28 cellular contexts compared by ENCODE assay signal in genomic region chr2:171728989-171729951, GRCh38.
"Had no signal": no experiment of that assay in that cellular context is flagged by ENCODE, and none has a peak within 500 bp of the region (broad histone marks: within the 10 kb centered on the region; RNA-seq: fewer than 3 reads in every experiment).

No MANE protein-coding gene starts in this region.

- H3K27ac ChIP-seq: adrenal gland, body of pancreas, esophagus muscularis mucosa, heart right ventricle, right atrium auricular region, spleen, tibial nerve had no signal

- H3K27me3 ChIP-seq: adrenal gland, body of pancreas, esophagus muscularis mucosa, heart right ventricle, right atrium auricular region, spleen, tibial nerve had no signal

- H3K4me1 Mint-ChIP-seq: naive B cell had no signal

- DNase-seq: activated CD4-positive, alpha-beta memory T cell treated with anti-CD3 and anti-CD28 coated beads for 36 hours; activated CD4-positive, alpha-beta T cell treated with anti-CD3 and anti-CD28 coated beads for 48 hours; activated CD8-positive, alpha-beta memory T cell treated with anti-CD3 and anti-CD28 coated beads, Interleukin-2, amount 50 U/mL, for 4 hours; activated naive CD4-positive, alpha-beta T cell; activated T-cell treated with anti-CD3 and anti-CD28 coated beads, Interleukin-2, amount 50 U/mL, for 1 hour; adrenal gland; aorta; body of pancreas; dermis blood vessel endothelial cell; effector CD4-positive, alpha-beta T cell; foreskin melanocyte; heart right ventricle; islet precursor cell; left ventricle myocardium superior; mammary epithelial cell; naive B cell; occipital lobe; spleen; stimulated activated naive CD4-positive, alpha-beta T cell treated with Interleukin-2 at 50 U/mL for 16 hours had no signal

- H3K9me3 ChIP-seq: adrenal gland, body of pancreas, esophagus muscularis mucosa, heart right ventricle, right atrium auricular region, spleen, tibial nerve had no signal

- ATAC-seq: activated CD4-positive, CD25-positive, alpha-beta regulatory T cell treated with anti-CD3 and anti-CD28 coated beads, Interleukin-2, amount 50 U/mL, for 24 hours; activated naive CD4-positive, alpha-beta T cell treated with anti-CD3 and anti-CD28 coated beads, Interleukin-2, amount 50 U/mL, for 72 hours; body of pancreas; heart right ventricle; left ventricle myocardium superior had no signal

- H3K27ac Mint-ChIP-seq: activated CD4-positive, alpha-beta memory T cell treated with anti-CD3 and anti-CD28 coated beads for 36 hours; activated naive CD4-positive, alpha-beta T cell treated with anti-CD3 and anti-CD28 coated beads, Interleukin-2, amount 50 U/mL, for 72 hours; activated T-helper 2 cell treated with anti-CD3 and anti-CD28 coated beads, Interferon-gamma antibody, Interleukin-2, Interleukin-4, amounts not matched to agents 10 μg/mL and 5 μg/mL and 100 μg/mL, durations not matched to agents 14 hours and 24 hours and 36 hours; mesothelial cell of epicardium; naive B cell; T-helper 2 cell treated with Interferon-gamma antibody and Interleukin-4, amounts not matched to agents 5 μg/mL and 100 μg/mL, for 36 hours had no signal

- H3K4me1 ChIP-seq: adrenal gland, esophagus muscularis mucosa, heart right ventricle, right atrium auricular region, spleen had no signal

- H3K27me3 Mint-ChIP-seq: activated CD4-positive, alpha-beta memory T cell treated with anti-CD3 and anti-CD28 coated beads for 36 hours; naive B cell had no signal

- H3K4me3 ChIP-seq: adrenal gland, body of pancreas, esophagus muscularis mucosa, heart right ventricle, right atrium auricular region, spleen, tibial nerve had no signal

- H3K9me3 Mint-ChIP-seq: activated CD4-positive, alpha-beta memory T cell treated with anti-CD3 and anti-CD28 coated beads for 36 hours; activated naive CD4-positive, alpha-beta T cell treated with anti-CD3 and anti-CD28 coated beads, Interleukin-2, amount 50 U/mL, for 72 hours; activated T-helper 2 cell treated with anti-CD3 and anti-CD28 coated beads, Interferon-gamma antibody, Interleukin-2, Interleukin-4, amounts not matched to agents 10 μg/mL and 5 μg/mL and 100 μg/mL, durations not matched to agents 14 hours and 24 hours and 36 hours; mesothelial cell of epicardium; naive B cell; neural crest cell; T-helper 2 cell treated with Interferon-gamma antibody and Interleukin-4, amounts not matched to agents 5 μg/mL and 100 μg/mL, for 36 hours had no signal

- H3K4me3 Mint-ChIP-seq: activated CD4-positive, alpha-beta memory T cell treated with anti-CD3 and anti-CD28 coated beads for 36 hours; mesothelial cell of epicardium; naive B cell; neural crest cell; T-helper 2 cell treated with Interferon-gamma antibody and Interleukin-4, amounts not matched to agents 5 μg/mL and 100 μg/mL, for 36 hours had no signal
